ENCODE assay signal across 8 cellular contexts in the genomic region with DNA sequence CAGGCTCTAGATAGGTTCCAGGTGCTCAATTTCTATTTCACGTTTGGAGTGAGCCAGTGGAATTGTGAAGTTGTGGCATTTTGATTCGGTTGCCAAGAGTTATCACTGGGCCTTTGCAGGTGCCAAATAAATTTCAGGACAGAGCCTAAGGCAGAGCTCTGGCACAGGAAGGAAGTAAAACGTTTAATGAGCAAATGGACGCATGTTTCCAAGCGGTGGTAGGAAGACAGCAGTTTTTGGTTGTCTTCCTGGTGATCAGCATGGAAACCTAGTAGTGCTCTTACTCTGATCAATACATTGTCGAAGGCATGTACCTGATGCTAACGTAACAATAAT. TPM values are rescaled to one million over a fixed set of nuclear protein-coding genes. Genes with fewer than 3 reads are reported as not detected.
A peak's percentile ranks its signal among the peaks of the same experiment; 100 is the strongest.
DNase-seq lines count a peak whose midpoint lies in the region; ATAC-seq and TF ChIP-seq lines count a peak whose summit lies in the region.

No MANE protein-coding gene starts in this region.

- H3K27me3 Mint-ChIP-seq in activated CD8-positive, alpha-beta T cell treated with anti-CD3 and anti-CD28 coated beads, Interleukin-2, amount 10 ng/mL, durations not matched to agents 7 days and 5 days (ENCODE audit: low read depth): no peaks in the 10 kb centered on the region

- H3K9me3 ChIP-seq in HEK293 (ENCODE audit: control insufficient read depth, insufficient read depth, low read depth, low read length) (no peaks in the 10 kb centered on the region), right cardiac atrium (ENCODE audit: control insufficient read depth, low read length) (no peaks in the 10 kb centered on the region)

- CTCF ChIA-PET in HEK293 (lab: Yijun Ruan, JAX): interaction anchor here (0.6 to 1.6 kb wide), 2 partner anchors 24 to 448 kb away, joined by 4 to 11 read pairs; no protein-coding TSS in a partner anchor
- CTCF ChIA-PET in activated CD8-positive, alpha-beta T cell treated with anti-CD3 and anti-CD28 coated beads, Interleukin-2, amount 10 ng/mL, durations not matched to agents 7 days and 5 days (lab: Charles Lee): interaction anchor here (0.6 to 17.7 kb wide), 15 partner anchors 9 to 349 kb away, joined by 3 to 484 read pairs (median 4); no protein-coding TSS in a partner anchor

- POLR2A ChIA-PET in HEK293 (lab: Yijun Ruan, JAX): no interaction called here
- POLR2A ChIA-PET in activated CD8-positive, alpha-beta T cell treated with anti-CD3 and anti-CD28 coated beads, Interleukin-2, amount 10 ng/mL, durations not matched to agents 7 days and 5 days (lab: Charles Lee): interaction anchor here (0.8 to 3.5 kb wide), 5 partner anchors 11 to 134 kb away, joined by 3 to 25 read pairs (median 17); no protein-coding TSS in a partner anchor

- 40% methylated on average over 7 of the region's 7 CpGs for WGBS in right cardiac atrium

- no peak for DNase-seq in activated CD8-positive, alpha-beta T cell treated with anti-CD3 and anti-CD28 coated beads, Interleukin-2, amount 10 ng/mL, durations not matched to agents 7 days and 5 days
- DNase-seq in right cardiac atrium (no peak), NCI-H1417 treated with DMSO at 0.1 percent for 48 hours (lab: John Stamatoyannopoulos, UW) (no peak)
- no peak for DNase-seq in stimulated activated effector memory CD8-positive, alpha-beta T cell treated with anti-CD3 and anti-CD28 coated beads, Interleukin-12 subunit alpha, Interleukin-12 subunit beta, amount 100 ng/mL, for 72 hours (ENCODE audit: low spot score in 2 of 2)
- no peak for DNase-seq in activated CD4-positive, CD25-positive, alpha-beta regulatory T cell treated with anti-CD3 and anti-CD28 coated beads, Interleukin-2, amount 50 U/mL, for 72 hours

- no peak for TF ChIP-seq CTCF in HEK293 (tag by site-specific recombination; IDR thresholded peaks at IDR 0.05)

- peak overlapping the region; percentile 89 for H3K4me3 Mint-ChIP-seq in activated CD8-positive, alpha-beta T cell treated with anti-CD3 and anti-CD28 coated beads, Interleukin-2, amount 10 ng/mL, durations not matched to agents 7 days and 5 days
- H3K4me3 Mint-ChIP-seq in stimulated activated effector memory CD8-positive, alpha-beta T cell treated with anti-CD3 and anti-CD28 coated beads, Interleukin-12 subunit alpha, Interleukin-12 subunit beta, amount 100 ng/mL, for 72 hours: peak overlapping the region; percentile 93

- no peaks in the 10 kb centered on the region for H3K27me3 ChIP-seq in right cardiac atrium (ENCODE audit: control insufficient read depth, insufficient read depth)

- H3K27ac ChIP-seq in HEK293 (ENCODE audit: extremely low read depth, low read depth, low read length) (no peak overlapping the region), right cardiac atrium (ENCODE audit: low read length) (peak overlapping the region; percentile 50)

- peak overlapping the region; percentile 94 for H3K27ac Mint-ChIP-seq in activated CD8-positive, alpha-beta T cell treated with anti-CD3 and anti-CD28 coated beads, Interleukin-2, amount 10 ng/mL, durations not matched to agents 7 days and 5 days
- peak overlapping the region; percentile 93 for H3K27ac Mint-ChIP-seq in stimulated activated effector memory CD8-positive, alpha-beta T cell treated with anti-CD3 and anti-CD28 coated beads, Interleukin-12 subunit alpha, Interleukin-12 subunit beta, amount 100 ng/mL, for 72 hours

- H3K4me1 ChIP-seq in HEK293 (ENCODE audit: control insufficient read depth, insufficient read depth, low read length) (no peaks in the 10 kb centered on the region), right cardiac atrium (ENCODE audit: control insufficient read depth, insufficient read depth, low read length) (peaks cover 4% of the 10 kb centered on the region)

- peak; percentile 3 for ATAC-seq in activated CD8-positive, alpha-beta T cell treated with anti-CD3 and anti-CD28 coated beads, Interleukin-2, amount 10 ng/mL, durations not matched to agents 7 days and 5 days
- ATAC-seq in right cardiac atrium: peak; percentile 25 to 31
- ATAC-seq in stimulated activated effector memory CD8-positive, alpha-beta T cell treated with anti-CD3 and anti-CD28 coated beads, Interleukin-12 subunit alpha, Interleukin-12 subunit beta, amount 100 ng/mL, for 72 hours: peak; percentile 0
- no peak for ATAC-seq in HG02759 (IDR thresholded peaks at IDR 0.05; ENCODE audit: unreplicated experiment)
- no peak for ATAC-seq in GM18858 (IDR thresholded peaks at IDR 0.05; ENCODE audit: unreplicated experiment)

- peaks cover 20% of the 10 kb centered on the region for H3K36me3 Mint-ChIP-seq in activated CD8-positive, alpha-beta T cell treated with anti-CD3 and anti-CD28 coated beads, Interleukin-2, amount 10 ng/mL, durations not matched to agents 7 days and 5 days (ENCODE audit: low read depth)
- peaks cover 65% of the 10 kb centered on the region for H3K36me3 Mint-ChIP-seq in stimulated activated effector memory CD8-positive, alpha-beta T cell treated with anti-CD3 and anti-CD28 coated beads, Interleukin-12 subunit alpha, Interleukin-12 subunit beta, amount 100 ng/mL, for 72 hours

- H3K4me3 ChIP-seq in HEK293 (ENCODE audit: low read depth, low read length) (peak overlapping the region; percentile 48), right cardiac atrium (ENCODE audit: low read length) (peak overlapping the region; percentile 50)

- peaks cover 67% of the 10 kb centered on the region for H3K4me1 Mint-ChIP-seq in activated CD8-positive, alpha-beta T cell treated with anti-CD3 and anti-CD28 coated beads, Interleukin-2, amount 10 ng/mL, durations not matched to agents 7 days and 5 days (ENCODE audit: low read depth)
- H3K4me1 Mint-ChIP-seq in stimulated activated effector memory CD8-positive, alpha-beta T cell treated with anti-CD3 and anti-CD28 coated beads, Interleukin-12 subunit alpha, Interleukin-12 subunit beta, amount 100 ng/mL, for 72 hours: peaks cover 54% of the 10 kb centered on the region

- no peaks in the 10 kb centered on the region for H3K36me3 ChIP-seq in HEK293 (ENCODE audit: control insufficient read depth in 2 of 2, insufficient read depth in 1 of 2, low read length in 2 of 2)

- intact Hi-C loops in right cardiac atrium (cut with DNase I): no loop called here

- H3K9me3 Mint-ChIP-seq in activated CD8-positive, alpha-beta T cell treated with anti-CD3 and anti-CD28 coated beads, Interleukin-2, amount 10 ng/mL, durations not matched to agents 7 days and 5 days (ENCODE audit: insufficient read depth): no peaks in the 10 kb centered on the region
- H3K9me3 Mint-ChIP-seq in stimulated activated effector memory CD8-positive, alpha-beta T cell treated with anti-CD3 and anti-CD28 coated beads, Interleukin-12 subunit alpha, Interleukin-12 subunit beta, amount 100 ng/mL, for 72 hours: no peaks in the 10 kb centered on the region

TF ChIP-seq in HEK293, 187 proteins besides CTCF, POLR2A, EP300 and RAD21:
- TF ChIP-seq ZNF555 (tag by site-specific recombination; conservative IDR thresholded peaks at IDR 0.05) (no peak), ZBTB8A (tag by site-specific recombination; IDR thresholded peaks at IDR 0.05) (peak; percentile 24; the same call in 1 of the 2 replicates), ZNF76 (tag by site-specific recombination; IDR thresholded peaks at IDR 0.05; ENCODE audit: borderline replicate concordance, low read depth) (no peak)
- TF ChIP-seq, protein P1, sequence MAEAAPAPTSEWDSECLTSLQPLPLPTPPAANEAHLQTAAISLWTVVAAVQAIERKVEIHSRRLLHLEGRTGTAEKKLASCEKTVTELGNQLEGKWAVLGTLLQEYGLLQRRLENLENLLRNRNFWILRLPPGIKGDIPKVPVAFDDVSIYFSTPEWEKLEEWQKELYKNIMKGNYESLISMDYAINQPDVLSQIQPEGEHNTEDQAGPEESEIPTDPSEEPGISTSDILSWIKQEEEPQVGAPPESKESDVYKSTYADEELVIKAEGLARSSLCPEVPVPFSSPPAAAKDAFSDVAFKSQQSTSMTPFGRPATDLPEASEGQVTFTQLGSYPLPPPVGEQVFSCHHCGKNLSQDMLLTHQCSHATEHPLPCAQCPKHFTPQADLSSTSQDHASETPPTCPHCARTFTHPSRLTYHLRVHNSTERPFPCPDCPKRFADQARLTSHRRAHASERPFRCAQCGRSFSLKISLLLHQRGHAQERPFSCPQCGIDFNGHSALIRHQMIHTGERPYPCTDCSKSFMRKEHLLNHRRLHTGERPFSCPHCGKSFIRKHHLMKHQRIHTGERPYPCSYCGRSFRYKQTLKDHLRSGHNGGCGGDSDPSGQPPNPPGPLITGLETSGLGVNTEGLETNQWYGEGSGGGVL (tag by site-specific recombination; IDR thresholded peaks at IDR 0.05): no peak
- TF ChIP-seq, protein P2, sequence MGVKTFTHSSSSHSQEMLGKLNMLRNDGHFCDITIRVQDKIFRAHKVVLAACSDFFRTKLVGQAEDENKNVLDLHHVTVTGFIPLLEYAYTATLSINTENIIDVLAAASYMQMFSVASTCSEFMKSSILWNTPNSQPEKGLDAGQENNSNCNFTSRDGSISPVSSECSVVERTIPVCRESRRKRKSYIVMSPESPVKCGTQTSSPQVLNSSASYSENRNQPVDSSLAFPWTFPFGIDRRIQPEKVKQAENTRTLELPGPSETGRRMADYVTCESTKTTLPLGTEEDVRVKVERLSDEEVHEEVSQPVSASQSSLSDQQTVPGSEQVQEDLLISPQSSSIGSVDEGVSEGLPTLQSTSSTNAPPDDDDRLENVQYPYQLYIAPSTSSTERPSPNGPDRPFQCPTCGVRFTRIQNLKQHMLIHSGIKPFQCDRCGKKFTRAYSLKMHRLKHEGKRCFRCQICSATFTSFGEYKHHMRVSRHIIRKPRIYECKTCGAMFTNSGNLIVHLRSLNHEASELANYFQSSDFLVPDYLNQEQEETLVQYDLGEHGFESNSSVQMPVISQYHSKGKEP (tag by site-specific recombination; IDR thresholded peaks at IDR 0.05): no peak

RNA-seq across cellular contexts. Expression of a gene that starts 0.5 kb away (rescaled TPM):
- 10 to 100 TPM; 12.9 to 14.5 TPM for total RNA-seq in activated CD8-positive, alpha-beta T cell treated with anti-CD3 and anti-CD28 coated beads, Interleukin-2, amount 10 ng/mL, durations not matched to agents 7 days and 5 days
- total RNA-seq in right cardiac atrium: 10 to 100 TPM in 3 of 4 donors, 1 to 10 TPM in 1; 8.7 to 11.9 (median 11.7) TPM
- polyA plus RNA-seq in right cardiac atrium: 6.2 TPM

RNA-seq across cellular contexts. Expression of a gene that starts 29.3 kb away (rescaled TPM):
- total RNA-seq in activated CD8-positive, alpha-beta T cell treated with anti-CD3 and anti-CD28 coated beads, Interleukin-2, amount 10 ng/mL, durations not matched to agents 7 days and 5 days: 10 to 100 TPM; 28.3 to 30.4 TPM
- 10 to 100 TPM; 29.6 to 35.0 (median 31.9) TPM for total RNA-seq in right cardiac atrium
- polyA plus RNA-seq in right cardiac atrium: 21.1 TPM

Comparison
In these comparisons a context has a peak if more than half of its experiments do, and no peak if none do; other contexts are left out.
1. ATAC-seq: peak in activated CD8-positive, alpha-beta T cell treated with anti-CD3 and anti-CD28 coated beads, Interleukin-2, amount 10 ng/mL, durations not matched to agents 7 days and 5 days (single experiment), right cardiac atrium (2 of 2) and stimulated activated effector memory CD8-positive, alpha-beta T cell treated with anti-CD3 and anti-CD28 coated beads, Interleukin-12 subunit alpha, Interleukin-12 subunit beta, amount 100 ng/mL, for 72 hours (single experiment); none in HG02759 (single experiment) and GM18858 (single experiment).